8 cellular contexts compared by ENCODE assay signal in the genomic region with DNA sequence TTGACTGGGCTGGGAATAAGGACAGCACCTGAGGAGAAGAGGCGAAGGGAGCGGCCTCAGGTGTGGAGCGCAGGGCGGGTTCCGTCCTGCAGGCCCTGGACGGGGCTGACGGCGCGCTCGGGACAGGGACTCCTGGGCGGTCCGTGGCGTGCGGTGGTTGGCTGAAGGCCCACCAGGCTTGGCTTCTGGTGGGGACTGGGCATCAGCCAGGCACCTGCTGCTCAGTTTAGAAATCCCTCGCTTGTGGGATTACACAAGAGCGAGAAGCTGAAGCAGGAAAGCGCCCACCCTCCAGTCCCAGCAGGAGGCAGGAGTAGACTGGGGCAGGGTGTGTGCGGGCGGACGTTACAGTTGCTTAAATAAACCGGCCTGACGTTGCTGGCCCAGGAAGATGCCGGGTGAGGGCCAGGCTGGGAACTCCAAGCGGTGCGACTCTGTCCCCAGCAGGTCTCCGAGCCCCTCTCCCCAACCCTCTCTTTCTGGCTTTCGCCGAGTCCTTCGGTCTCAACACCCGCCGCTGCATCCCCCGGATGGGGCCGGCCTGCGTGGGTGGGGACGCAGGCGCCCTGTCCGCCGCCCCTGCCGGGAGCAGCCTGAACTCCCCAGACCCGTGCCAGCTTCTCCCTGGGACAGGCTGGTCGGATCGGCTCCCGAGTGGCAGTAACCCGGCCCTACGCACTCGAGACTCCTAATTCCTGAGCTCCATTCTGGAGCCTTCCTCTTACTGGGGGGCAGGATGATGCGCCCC. TPM values are rescaled to one million over a fixed set of nuclear protein-coding genes. Genes with fewer than 3 reads are reported as not detected.
DNase-seq lines count a peak whose midpoint lies in the region; ATAC-seq and TF ChIP-seq lines count a peak whose summit lies in the region.

No MANE protein-coding gene starts in this region.

- peak overlapping the region; percentile 91 to 93 for H3K27ac ChIP-seq in liver (ENCODE audit: low read depth in 1 of 2, low read length in 2 of 2)

- no peaks in the 10 kb centered on the region for H3K9me3 Mint-ChIP-seq in dendritic cell treated with granulocyte-macrophage colony-stimulating factor and Interleukin-4, amounts not matched to agents 40 ng/mL and 50 ng/mL, for 4 days

- peak; percentile 57 to 60 for TF ChIP-seq RAD21 in liver (IDR thresholded peaks at IDR 0.05)

- DNase-seq in AG08395 (ENCODE audit: low spot score) (peak; percentile 68), NCI-H2227 treated with DMSO at 0.1 percent for 48 hours (lab: John Stamatoyannopoulos, UW) (peak; percentile 61)
- DNase-seq in activated CD4-positive, CD25-positive, alpha-beta regulatory T cell treated with anti-CD3 and anti-CD28 coated beads, Interleukin-2, amount 50 U/mL, for 72 hours: peak; percentile 73
- peak; percentile 45 for DNase-seq in stimulated activated CD8-positive, alpha-beta memory T cell treated with anti-CD3 and anti-CD28 coated beads, Interleukin-12 subunit alpha, Interleukin-12 subunit beta, amount 100 ng/mL, for 4 hours (ENCODE audit: low read depth)

- peaks cover 84% of the 10 kb centered on the region for H3K36me3 Mint-ChIP-seq in dendritic cell treated with granulocyte-macrophage colony-stimulating factor and Interleukin-4, amounts not matched to agents 40 ng/mL and 50 ng/mL, for 4 days (ENCODE audit: low read depth)

- H3K4me1 ChIP-seq in liver (ENCODE audit: control insufficient read depth in 4 of 4, insufficient read depth in 4 of 4, low read length in 3 of 4): peaks cover 7 to 28% (median 17%) of the 10 kb centered on the region in 4 donors

- TF ChIP-seq CTCF in liver (IDR thresholded peaks at IDR 0.05; ENCODE audit: low read depth, low read length, missing input control): peak; percentile 6

- H3K4me3 ChIP-seq in liver (ENCODE audit: low read depth in 1 of 3, low read length in 3 of 3): peak overlapping the region; percentile 76 to 91 (median 91)

- peak overlapping the region; percentile 71 to 75 for H3K9ac ChIP-seq in liver (ENCODE audit: low read depth in 1 of 2, low read length in 2 of 2)

- peaks cover 4 to 20% (median 16%) of the 10 kb centered on the region in 4 donors for H3K36me3 ChIP-seq in liver (ENCODE audit: control insufficient read depth in 4 of 4, insufficient read depth in 3 of 4, low read depth in 1 of 4, low read length in 3 of 4)

- peak overlapping the region; percentile 93 for H3K4me3 Mint-ChIP-seq in dendritic cell treated with granulocyte-macrophage colony-stimulating factor and Interleukin-4, amounts not matched to agents 40 ng/mL and 50 ng/mL, for 4 days

- peak overlapping the region; percentile 96 for H3K27ac Mint-ChIP-seq in dendritic cell treated with granulocyte-macrophage colony-stimulating factor and Interleukin-4, amounts not matched to agents 40 ng/mL and 50 ng/mL, for 4 days

- ATAC-seq in GM18505 (IDR thresholded peaks at IDR 0.05; ENCODE audit: unreplicated experiment) (peak; percentile 24), HG02970 (IDR thresholded peaks at IDR 0.05; ENCODE audit: low FRiP score, unreplicated experiment) (peak; percentile 29)

- no peaks in the 10 kb centered on the region for H3K27me3 ChIP-seq in liver (ENCODE audit: control insufficient read depth in 4 of 4, insufficient read depth in 4 of 4, low read length in 3 of 4)

- no peaks in the 10 kb centered on the region for H3K27me3 Mint-ChIP-seq in dendritic cell treated with granulocyte-macrophage colony-stimulating factor and Interleukin-4, amounts not matched to agents 40 ng/mL and 50 ng/mL, for 4 days

- 1% methylated on average over 47 of the region's 47 CpGs for WGBS in liver

- peak; percentile 75 for TF ChIP-seq POLR2A in GM18505 (IDR thresholded peaks at IDR 0.05; ENCODE audit: borderline replicate concordance, extremely low read depth, insufficient read depth, insufficient read length)

- intact Hi-C loops in dendritic cell treated with granulocyte-macrophage colony-stimulating factor and Interleukin-4, amounts not matched to agents 40 ng/mL and 50 ng/mL, for 4 days (cut with micrococcal nuclease): loop anchor here (5.0 kb wide), 1 partner anchor 142 kb away; no protein-coding TSS in a partner anchor

- peaks cover 82% of the 10 kb centered on the region for H3K4me1 Mint-ChIP-seq in dendritic cell treated with granulocyte-macrophage colony-stimulating factor and Interleukin-4, amounts not matched to agents 40 ng/mL and 50 ng/mL, for 4 days (ENCODE audit: low read depth)

- no peaks in the 10 kb centered on the region for H3K9me3 ChIP-seq in liver (ENCODE audit: control insufficient read depth in 4 of 4, low read length in 3 of 4)

TF ChIP-seq in liver, 16 proteins besides CTCF, POLR2A, EP300 and RAD21:
- no peak for TF ChIP-seq NR2F2 (IDR thresholded peaks at IDR 0.05)
- peak; percentile 53 for TF ChIP-seq YY1 (IDR thresholded peaks at IDR 0.05)
- TF ChIP-seq EGR1 (IDR thresholded peaks at IDR 0.05; ENCODE audit: low read depth in 2 of 2): peak; percentile 84 to 91
- peak; percentile 40 for TF ChIP-seq TAF1 (conservative IDR thresholded peaks at IDR 0.05)
- TF ChIP-seq SP1 (IDR thresholded peaks at IDR 0.05): peak; percentile 7

RNA-seq across cellular contexts. Expression of a gene that starts 0.6 kb away (rescaled TPM):
- 1 to 10 TPM; 6.2 to 8.6 TPM for total RNA-seq in liver
- 10 to 100 TPM; 10.8 to 13.6 TPM for polyA plus RNA-seq in liver

RNA-seq across cellular contexts. Expression of a gene that starts 8.7 kb away (rescaled TPM):
- 10 to 100 TPM; 24.1 to 33.0 TPM for total RNA-seq in liver
- 10 to 100 TPM; 45.8 to 58.9 TPM for polyA plus RNA-seq in liver

RNA-seq across cellular contexts. Expression of a gene that starts 9.0 kb away (rescaled TPM):
- total RNA-seq in liver: 10 to 100 TPM in 1 of 2 donors, 1 to 10 TPM in 1; 8.8 to 17.3 TPM
- polyA plus RNA-seq in liver: 1 to 10 TPM; 4.6 to 9.5 TPM

RNA-seq across cellular contexts. Expression of a gene that starts 18.8 kb away (rescaled TPM):
- 1 to 10 TPM; 8.0 to 9.5 TPM for total RNA-seq in liver
- 1 to 10 TPM; 4.7 to 5.2 TPM for polyA plus RNA-seq in liver

Comparison
In these comparisons a context has a peak if more than half of its experiments do, and no peak if none do; other contexts are left out.
1. Peak in every context shown above with its lines: DNase-seq, ATAC-seq, H3K4me3 ChIP-seq and H3K27ac ChIP-seq.